In genomic region chr2:81991282-81991681, GRCh38 we compare ENCODE assay signal across 20 cellular contexts.
"Had no signal": no experiment of that assay in that cellular context is flagged by ENCODE, and none has a peak within 500 bp of the region (broad histone marks: within the 10 kb centered on the region; RNA-seq: fewer than 3 reads in every experiment).

No MANE protein-coding gene starts in this region.

- H3K27ac ChIP-seq: PC-9, Peyer's patch, SJCRH30 had no signal

- H3K4me2 ChIP-seq: PC-9 had no signal

- H2AFZ ChIP-seq: PC-9 had no signal

- H3K4me1 ChIP-seq: Peyer's patch, SJCRH30 had no signal

- ATAC-seq: Right ventricle myocardium inferior, SK-N-SH treated with all-trans-retinoic acid at 6 μM for 48 hours had no signal

- H3K9me3 ChIP-seq: Peyer's patch, SJCRH30 had no signal

- H3K36me3 ChIP-seq: Peyer's patch, SJCRH30 had no signal

- H3K4me3 ChIP-seq: PC-9, Peyer's patch, SJCRH30 had no signal

- H3K27me3 ChIP-seq: Peyer's patch, SJCRH30 had no signal

- DNase-seq: KBM-7, NCI-H1092, NCI-H1105 treated with DMSO at 0.1 percent for 48 hours, NCI-H1417 treated with DMSO at 0.1 percent for 48 hours, NCI-H146, NCI-H1694 treated with DMSO at 0.1 percent for 48 hours, NCI-H1930, NCI-H2081, NCI-H2107, NCI-H2227 treated with DMSO at 0.1 percent for 48 hours, NCI-H524, NCI-H526 treated with DMSO at 0.1 percent for 48 hours, NCI-H748 treated with DMSO at 0.1 percent for 48 hours, OCI-M1, PC-9, Peyer's patch, SHP77 treated with DMSO at 0.1 percent for 48 hours, SJCRH30 had no signal
